Comparison of ENCODE assay signal across 15 cellular contexts in genomic region chr14:105853089-105853906, GRCh38.
A peak's percentile ranks its signal among the peaks of the same experiment; 100 is the strongest.
DNase-seq lines count a peak whose midpoint lies in the region; ATAC-seq and TF ChIP-seq lines count a peak whose summit lies in the region.
"Had no signal": no experiment of that assay in that cellular context is flagged by ENCODE, and none has a peak within 500 bp of the region (broad histone marks: within the 10 kb centered on the region; RNA-seq: fewer than 3 reads in every experiment).

No MANE protein-coding gene starts in this region.

- H3K36me3 Mint-ChIP-seq in activated T-cell treated with anti-CD3 and anti-CD28 coated beads, Interleukin-2, amount 50 U/mL, for 24 hours (ENCODE audit: low read depth): peaks cover 13% of the 10 kb centered on the region

- H3K9ac ChIP-seq in HUES64 (ENCODE audit: low read depth, low read length) (no peak overlapping the region), colonic mucosa (ENCODE audit: low read depth in 2 of 2, low read length in 2 of 2) (no peak overlapping the region)

- H3K4me3 ChIP-seq in HUES64 (ENCODE audit: low read length) (0 out of 2 replicates have a peak overlapping the region, but pooled peaks have one; percentile 9), colonic mucosa (no peak overlapping the region), spleen (no peak overlapping the region)
- H3K4me3 ChIP-seq: MG63 had no signal

- no peak overlapping the region for H3K4me3 Mint-ChIP-seq in activated T-cell treated with anti-CD3 and anti-CD28 coated beads, Interleukin-2, amount 50 U/mL, for 24 hours
- H3K4me3 Mint-ChIP-seq: nephron had no signal

- DNase-seq in activated T-cell treated with anti-CD3 and anti-CD28 coated beads, Interleukin-2, amount 50 U/mL, for 24 hours: peak; percentile 24
- DNase-seq in activated T-cell treated with anti-CD3 and anti-CD28 coated beads, Interleukin-2, amount 50 U/mL, for 1 hour: no peak
- DNase-seq in colonic mucosa (peak; percentile 12), spleen (peak; percentile 81), NCI-H2196 treated with DMSO at 0.1 percent for 48 hours (lab: John Stamatoyannopoulos, UW; ENCODE audit: unreplicated experiment) (no peak), GF-D8 (lab: John Stamatoyannopoulos, UW) (no peak)
- DNase-seq: activated CD4-positive, CD25-positive, alpha-beta regulatory T cell; cerebellar nuclear complex; MG63; NCI-H774; small intestine had no signal

- H3K36me3 ChIP-seq in HUES64 (ENCODE audit: insufficient read depth, low read length) (no peaks in the 10 kb centered on the region), colonic mucosa (no peaks in the 10 kb centered on the region), spleen (peaks cover 0 to 58% (median 9%) of the 10 kb centered on the region in 6 donors)
- H3K36me3 ChIP-seq: MG63 had no signal

- H3K9me3 Mint-ChIP-seq in activated T-cell treated with anti-CD3 and anti-CD28 coated beads, Interleukin-2, amount 50 U/mL, for 24 hours: no peaks in the 10 kb centered on the region

- H3K27ac ChIP-seq in HUES64 (ENCODE audit: low read depth, low read length) (no peak overlapping the region), colonic mucosa (no peak overlapping the region), spleen (peak overlapping the region in 3 of 8 donors; percentile 32 to 93 (median 49))
- H3K27ac ChIP-seq: HL-60 had no signal

- TF ChIP-seq CTCF in colonic mucosa (IDR thresholded peaks at IDR 0.05) (no peak), spleen (IDR thresholded peaks at IDR 0.05 in 8 of 11, conservative IDR thresholded peaks at IDR 0.05 in 3 of 11) (no peak)

- H3K27me3 ChIP-seq in HUES64 (ENCODE audit: insufficient read depth, low read length) (no peaks in the 10 kb centered on the region), colonic mucosa (no peaks in the 10 kb centered on the region), spleen (replicated peaks in 1 of 7) (no peaks in the 10 kb centered on the region)
- H3K27me3 ChIP-seq: MG63 had no signal

- ATAC-seq in HG02870 (IDR thresholded peaks at IDR 0.05; ENCODE audit: unreplicated experiment): no peak

- H3K9me3 ChIP-seq in HUES64 (ENCODE audit: insufficient read depth, low read depth, low read length) (peaks cover 85% of the 10 kb centered on the region), colonic mucosa (no peaks in the 10 kb centered on the region), spleen (no peaks in the 10 kb centered on the region)
- H3K9me3 ChIP-seq: MG63 had no signal

- H3K4me1 ChIP-seq in HUES64 (ENCODE audit: insufficient read depth, low read length) (no peaks in the 10 kb centered on the region), colonic mucosa (no peaks in the 10 kb centered on the region), spleen (peaks cover 0 to 30% (median 14%) of the 10 kb centered on the region in 6 donors)

- intact Hi-C loops in colonic mucosa (cut with DNase I) (no loop called here), spleen (cut with DNase I; ENCODE audit: low total_unique reads) (no loop called here)

- peak overlapping the region; percentile 42 for H3K27ac Mint-ChIP-seq in activated T-cell treated with anti-CD3 and anti-CD28 coated beads, Interleukin-2, amount 50 U/mL, for 24 hours
- H3K27ac Mint-ChIP-seq: nephron had no signal

- WGBS in HUES64: 89% methylated on average over 16 of the region's 16 CpGs
- WGBS in spleen, 5 donors: 74 to 89% (median 88%) methylated on average over 9 to 16 of the region's 16 CpGs

- TF ChIP-seq POLR2A in spleen (IDR thresholded peaks at IDR 0.05): no peak

- H3K27me3 Mint-ChIP-seq in activated T-cell treated with anti-CD3 and anti-CD28 coated beads, Interleukin-2, amount 50 U/mL, for 24 hours: no peaks in the 10 kb centered on the region

- H3K4me1 Mint-ChIP-seq in activated T-cell treated with anti-CD3 and anti-CD28 coated beads, Interleukin-2, amount 50 U/mL, for 24 hours (ENCODE audit: low read depth): peaks cover 21% of the 10 kb centered on the region
- H3K4me1 Mint-ChIP-seq: nephron had no signal

Comparison
In these comparisons a context has a peak if more than half of its experiments do, and no peak if none do; other contexts are left out.
1. DNase-seq: peak in activated T-cell treated with anti-CD3 and anti-CD28 coated beads, Interleukin-2, amount 50 U/mL, for 24 hours (single experiment), colonic mucosa (single experiment) and spleen (single experiment); none in activated T-cell treated with anti-CD3 and anti-CD28 coated beads, Interleukin-2, amount 50 U/mL, for 1 hour (single experiment), NCI-H2196 treated with DMSO at 0.1 percent for 48 hours (single experiment) and GF-D8 (single experiment).